In genomic region chr15:48370460-48370859, GRCh38 we compare ENCODE assay signal across 19 cellular contexts. TPM values are rescaled to one million over a fixed set of nuclear protein-coding genes. Genes with fewer than 3 reads are reported as not detected.
DNase-seq lines count a peak whose midpoint lies in the region; ATAC-seq and TF ChIP-seq lines count a peak whose summit lies in the region.
"Had no signal": no experiment of that assay in that cellular context is flagged by ENCODE, and none has a peak within 500 bp of the region (broad histone marks: within the 10 kb centered on the region; RNA-seq: fewer than 3 reads in every experiment).

No MANE protein-coding gene starts in this region.

- intact Hi-C loops in CD4-positive, alpha-beta memory T cell (cut with micrococcal nuclease) = no loop called here

- H3K27ac Mint-ChIP-seq in CD4-positive, alpha-beta memory T cell = no peak overlapping the region
- H3K27ac Mint-ChIP-seq: activated naive CD8-positive, alpha-beta T cell treated with anti-CD3 and anti-CD28 coated beads, Interleukin-2, amount 10 ng/mL, durations not matched to agents 7 days and 5 days; dendritic cell treated with granulocyte-macrophage colony-stimulating factor and Interleukin-4, amounts not matched to agents 40 ng/mL and 50 ng/mL, for 4 days; memory B cell; stimulated activated naive CD8-positive, alpha-beta T cell treated with anti-CD3 and anti-CD28 coated beads, Interleukin-15, Interleukin-2, amounts not matched to agents 100 ng/mL and 50 ng/mL, for 24 hours had no signal

- no peaks in the 10 kb centered on the region for H3K9me3 Mint-ChIP-seq in CD4-positive, alpha-beta memory T cell
- H3K9me3 Mint-ChIP-seq: activated naive CD8-positive, alpha-beta T cell treated with anti-CD3 and anti-CD28 coated beads, Interleukin-2, amount 10 ng/mL, durations not matched to agents 7 days and 5 days; dendritic cell treated with granulocyte-macrophage colony-stimulating factor and Interleukin-4, amounts not matched to agents 40 ng/mL and 50 ng/mL, for 4 days; memory B cell; stimulated activated naive CD8-positive, alpha-beta T cell treated with anti-CD3 and anti-CD28 coated beads, Interleukin-15, Interleukin-2, amounts not matched to agents 100 ng/mL and 50 ng/mL, for 24 hours had no signal

- H3K27me3 ChIP-seq in RWPE2 (ENCODE audit: insufficient read depth, poor library complexity, severe bottlenecking) = no peaks in the 10 kb centered on the region
- H3K27me3 ChIP-seq in CD4-positive, alpha-beta memory T cell (ENCODE audit: insufficient read depth, low read length) = no peaks in the 10 kb centered on the region
- H3K27me3 ChIP-seq: neutrophil had no signal

- H3K36me3 ChIP-seq in RWPE2 (ENCODE audit: low read depth) = no peaks in the 10 kb centered on the region
- no peaks in the 10 kb centered on the region for H3K36me3 ChIP-seq in CD4-positive, alpha-beta memory T cell (ENCODE audit: insufficient read depth, low read length)
- H3K36me3 ChIP-seq: neutrophil had no signal

- H3K27ac ChIP-seq in RWPE2 (ENCODE audit: poor library complexity, severe bottlenecking) = no peak overlapping the region
- no peak overlapping the region for H3K27ac ChIP-seq in CD4-positive, alpha-beta memory T cell (ENCODE audit: low read depth, low read length)
- H3K27ac ChIP-seq: A549, HL-60, neutrophil had no signal

- no peak for TF ChIP-seq CTCF in RWPE2 (IDR thresholded peaks at IDR 0.05; ENCODE audit: poor library complexity, severe bottlenecking)

- no peak overlapping the region for H3K4me3 ChIP-seq in RWPE2 (ENCODE audit: severe bottlenecking)
- no peak overlapping the region for H3K4me3 ChIP-seq in CD4-positive, alpha-beta memory T cell (ENCODE audit: low read length in 2 of 2)
- H3K4me3 ChIP-seq: A549, smooth muscle cell had no signal

- POLR2A ChIA-PET in CD4-positive, alpha-beta memory T cell (lab: Charles Lee; ENCODE audit: partially characterized antibody) = no interaction called here

- H3K9me3 ChIP-seq in RWPE2 (ENCODE audit: severe bottlenecking) = no peaks in the 10 kb centered on the region
- H3K9me3 ChIP-seq in CD4-positive, alpha-beta memory T cell (ENCODE audit: control insufficient read depth in 1 of 2, low read length in 2 of 2) = no peaks in the 10 kb centered on the region
- H3K9me3 ChIP-seq: A549, neutrophil had no signal

- DNase-seq in NCI-H748 (lab: John Stamatoyannopoulos, UW; ENCODE audit: unreplicated experiment) (peak; percentile 2), NCI-H748 treated with DMSO at 0.1 percent for 48 hours (lab: John Stamatoyannopoulos, UW) (no peak), RWPE2 (ENCODE audit: low spot score) (no peak), fibroblast of gingiva (ENCODE audit: low read depth) (peak; percentile 93), superior temporal gyrus (ENCODE audit: extremely low spot score) (no peak)
- no peak for DNase-seq in CD4-positive, alpha-beta memory T cell
- DNase-seq: activated naive CD8-positive, alpha-beta T cell treated with anti-CD3 and anti-CD28 coated beads, Interleukin-2, amount 10 ng/mL, durations not matched to agents 7 days and 5 days; activated T-cell treated with anti-CD3 and anti-CD28 coated beads for 4 hours; foreskin melanocyte; NCI-H2029 had no signal

- peaks cover 13 to 36% of the 10 kb centered on the region in 2 donors for H3K27me3 Mint-ChIP-seq in CD4-positive, alpha-beta memory T cell

- no peaks in the 10 kb centered on the region for H3K4me1 Mint-ChIP-seq in CD4-positive, alpha-beta memory T cell
- H3K4me1 Mint-ChIP-seq: activated naive CD8-positive, alpha-beta T cell treated with anti-CD3 and anti-CD28 coated beads, Interleukin-2, amount 10 ng/mL, durations not matched to agents 7 days and 5 days; memory B cell had no signal

- ATAC-seq in RWPE2 (ENCODE audit: low read depth) = peak; percentile 60
- no peak for ATAC-seq in GM19455 (IDR thresholded peaks at IDR 0.05; ENCODE audit: unreplicated experiment)
- no peak for ATAC-seq in HG02870 (IDR thresholded peaks at IDR 0.05; ENCODE audit: unreplicated experiment)
- ATAC-seq: A549 had no signal

- CTCF ChIA-PET in CD4-positive, alpha-beta memory T cell (lab: Charles Lee; ENCODE audit: partially characterized antibody) = no interaction called here

- H3K4me3 Mint-ChIP-seq in CD4-positive, alpha-beta memory T cell = no peak overlapping the region
- H3K4me3 Mint-ChIP-seq: activated naive CD8-positive, alpha-beta T cell treated with anti-CD3 and anti-CD28 coated beads, Interleukin-2, amount 10 ng/mL, durations not matched to agents 7 days and 5 days; dendritic cell treated with granulocyte-macrophage colony-stimulating factor and Interleukin-4, amounts not matched to agents 40 ng/mL and 50 ng/mL, for 4 days; memory B cell; stimulated activated naive CD8-positive, alpha-beta T cell treated with anti-CD3 and anti-CD28 coated beads, Interleukin-15, Interleukin-2, amounts not matched to agents 100 ng/mL and 50 ng/mL, for 24 hours had no signal

- no peaks in the 10 kb centered on the region for H3K36me3 Mint-ChIP-seq in CD4-positive, alpha-beta memory T cell
- H3K36me3 Mint-ChIP-seq: activated naive CD8-positive, alpha-beta T cell treated with anti-CD3 and anti-CD28 coated beads, Interleukin-2, amount 10 ng/mL, durations not matched to agents 7 days and 5 days; memory B cell had no signal

- peaks cover 5% of the 10 kb centered on the region for H3K4me1 ChIP-seq in RWPE2 (ENCODE audit: insufficient read depth, poor library complexity, severe bottlenecking)
- no peaks in the 10 kb centered on the region for H3K4me1 ChIP-seq in CD4-positive, alpha-beta memory T cell (ENCODE audit: insufficient read depth, low read length)

RNA-seq across cellular contexts. Expression of gene DUT, which starts 39.2 kb away (rescaled TPM):
- total RNA-seq in CD4-positive, alpha-beta memory T cell = 100 to 1,000 TPM; 127 to 131 TPM
- polyA plus RNA-seq in CD4-positive, alpha-beta memory T cell = 100 to 1,000 TPM; 144 to 178 TPM

Comparison
In these comparisons a context has a peak if more than half of its experiments do, and no peak if none do; other contexts are left out.
1. DNase-seq: peak in NCI-H748 (single experiment) and fibroblast of gingiva (single experiment); none in NCI-H748 treated with DMSO at 0.1 percent for 48 hours (single experiment), RWPE2 (single experiment), superior temporal gyrus (single experiment) and CD4-positive, alpha-beta memory T cell (0 of 5).